1 cellular context compared by ENCODE assay signal in genomic region chr14:96434040-96434439, GRCh38.
TF ChIP-seq lines count a peak whose summit lies in the region.

No MANE protein-coding gene starts in this region.

TF ChIP-seq in GM12878, 131 proteins besides CTCF, POLR2A, EP300 and RAD21 (continued from another document):
- TF ChIP-seq, protein P1, sequence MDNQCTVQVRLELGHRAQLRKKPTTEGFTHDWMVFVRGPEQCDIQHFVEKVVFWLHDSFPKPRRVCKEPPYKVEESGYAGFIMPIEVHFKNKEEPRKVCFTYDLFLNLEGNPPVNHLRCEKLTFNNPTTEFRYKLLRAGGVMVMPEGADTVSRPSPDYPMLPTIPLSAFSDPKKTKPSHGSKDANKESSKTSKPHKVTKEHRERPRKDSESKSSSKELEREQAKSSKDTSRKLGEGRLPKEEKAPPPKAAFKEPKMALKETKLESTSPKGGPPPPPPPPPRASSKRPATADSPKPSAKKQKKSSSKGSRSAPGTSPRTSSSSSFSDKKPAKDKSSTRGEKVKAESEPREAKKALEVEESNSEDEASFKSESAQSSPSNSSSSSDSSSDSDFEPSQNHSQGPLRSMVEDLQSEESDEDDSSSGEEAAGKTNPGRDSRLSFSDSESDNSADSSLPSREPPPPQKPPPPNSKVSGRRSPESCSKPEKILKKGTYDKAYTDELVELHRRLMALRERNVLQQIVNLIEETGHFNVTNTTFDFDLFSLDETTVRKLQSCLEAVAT (IDR thresholded peaks at IDR 0.05): no peak
- TF ChIP-seq ZNF207 (IDR thresholded peaks at IDR 0.05; ENCODE audit: borderline replicate concordance): no peak
- no peak for TF ChIP-seq SUZ12 (IDR thresholded peaks at IDR 0.05; ENCODE audit: unreplicated experiment)
- TF ChIP-seq, protein P2, sequence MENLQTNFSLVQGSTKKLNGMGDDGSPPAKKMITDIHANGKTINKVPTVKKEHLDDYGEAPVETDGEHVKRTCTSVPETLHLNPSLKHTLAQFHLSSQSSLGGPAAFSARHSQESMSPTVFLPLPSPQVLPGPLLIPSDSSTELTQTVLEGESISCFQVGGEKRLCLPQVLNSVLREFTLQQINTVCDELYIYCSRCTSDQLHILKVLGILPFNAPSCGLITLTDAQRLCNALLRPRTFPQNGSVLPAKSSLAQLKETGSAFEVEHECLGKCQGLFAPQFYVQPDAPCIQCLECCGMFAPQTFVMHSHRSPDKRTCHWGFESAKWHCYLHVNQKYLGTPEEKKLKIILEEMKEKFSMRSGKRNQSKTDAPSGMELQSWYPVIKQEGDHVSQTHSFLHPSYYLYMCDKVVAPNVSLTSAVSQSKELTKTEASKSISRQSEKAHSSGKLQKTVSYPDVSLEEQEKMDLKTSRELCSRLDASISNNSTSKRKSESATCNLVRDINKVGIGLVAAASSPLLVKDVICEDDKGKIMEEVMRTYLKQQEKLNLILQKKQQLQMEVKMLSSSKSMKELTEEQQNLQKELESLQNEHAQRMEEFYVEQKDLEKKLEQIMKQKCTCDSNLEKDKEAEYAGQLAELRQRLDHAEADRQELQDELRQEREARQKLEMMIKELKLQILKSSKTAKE (IDR thresholded peaks at IDR 0.05; ENCODE audit: low read depth, poor library complexity, severe bottlenecking): no peak
- no peak for TF ChIP-seq CREB1 (IDR thresholded peaks at IDR 0.05; ENCODE audit: low read depth)
- TF ChIP-seq ETV6 (conservative IDR thresholded peaks at IDR 0.05 in 1 of 2, IDR thresholded peaks at IDR 0.05 in 1 of 2; ENCODE audit: borderline replicate concordance in 1 of 2, low read depth in 1 of 2): no peak
- TF ChIP-seq CEBPB (IDR thresholded peaks at IDR 0.05; ENCODE audit: borderline replicate concordance in 1 of 2, low read depth in 2 of 2, low read length in 2 of 2): no peak
